Comparison of ENCODE assay signal across 1 cellular context in the genomic region with DNA sequence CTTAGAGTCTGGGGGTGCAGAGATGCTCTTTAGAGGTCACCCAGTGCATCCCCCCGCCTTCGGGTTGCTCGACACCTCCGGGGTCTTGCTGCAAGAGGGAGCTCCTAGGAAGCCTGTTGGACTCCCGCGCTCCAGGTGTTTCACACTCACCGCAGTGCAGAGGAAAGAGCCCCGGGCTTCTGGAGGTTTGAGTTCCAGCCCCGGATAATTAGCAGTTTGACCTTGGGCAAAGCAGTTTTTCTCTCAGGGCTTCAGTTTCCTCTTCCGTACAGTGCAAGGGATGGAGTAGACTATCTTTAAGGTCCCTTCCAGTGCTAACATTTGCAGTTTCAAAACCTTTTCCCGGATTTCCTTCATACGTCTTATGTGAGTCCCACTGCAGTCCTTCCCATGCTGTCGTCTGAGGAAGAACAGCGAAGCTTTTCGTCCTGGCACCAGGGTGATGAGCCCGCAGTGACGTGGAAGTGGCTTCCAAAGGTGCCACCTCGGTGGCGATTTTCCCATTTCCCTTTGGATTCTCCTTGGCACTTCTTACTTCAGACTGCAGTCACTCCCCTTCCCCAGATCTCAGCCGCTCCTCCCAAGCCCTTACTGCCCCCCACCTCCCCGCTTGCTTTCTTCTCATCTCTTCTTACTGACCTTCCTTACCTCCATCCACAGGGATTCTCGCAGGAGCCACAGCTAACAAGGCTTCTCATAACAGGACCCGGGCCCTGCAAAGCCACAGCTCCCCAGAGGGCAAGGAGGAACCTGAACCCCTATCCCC.
TF ChIP-seq lines count a peak whose summit lies in the region.

No MANE protein-coding gene starts in this region.

TF ChIP-seq in WTC11, 78 proteins besides CTCF, POLR2A, EP300 and RAD21 (continued from another document):
- no peak for TF ChIP-seq PRRX2 (CRISPR knock-in tag; IDR thresholded peaks at IDR 0.05)
- TF ChIP-seq STAT6 (CRISPR knock-in tag; conservative IDR thresholded peaks at IDR 0.05; ENCODE audit: low read depth), result no peak
- no peak for TF ChIP-seq NR3C1 (CRISPR knock-in tag; conservative IDR thresholded peaks at IDR 0.05; ENCODE audit: low read depth)
- TF ChIP-seq ESRRA (CRISPR knock-in tag; IDR thresholded peaks at IDR 0.05; ENCODE audit: borderline replicate concordance), result no peak
- TF ChIP-seq, protein P1, sequence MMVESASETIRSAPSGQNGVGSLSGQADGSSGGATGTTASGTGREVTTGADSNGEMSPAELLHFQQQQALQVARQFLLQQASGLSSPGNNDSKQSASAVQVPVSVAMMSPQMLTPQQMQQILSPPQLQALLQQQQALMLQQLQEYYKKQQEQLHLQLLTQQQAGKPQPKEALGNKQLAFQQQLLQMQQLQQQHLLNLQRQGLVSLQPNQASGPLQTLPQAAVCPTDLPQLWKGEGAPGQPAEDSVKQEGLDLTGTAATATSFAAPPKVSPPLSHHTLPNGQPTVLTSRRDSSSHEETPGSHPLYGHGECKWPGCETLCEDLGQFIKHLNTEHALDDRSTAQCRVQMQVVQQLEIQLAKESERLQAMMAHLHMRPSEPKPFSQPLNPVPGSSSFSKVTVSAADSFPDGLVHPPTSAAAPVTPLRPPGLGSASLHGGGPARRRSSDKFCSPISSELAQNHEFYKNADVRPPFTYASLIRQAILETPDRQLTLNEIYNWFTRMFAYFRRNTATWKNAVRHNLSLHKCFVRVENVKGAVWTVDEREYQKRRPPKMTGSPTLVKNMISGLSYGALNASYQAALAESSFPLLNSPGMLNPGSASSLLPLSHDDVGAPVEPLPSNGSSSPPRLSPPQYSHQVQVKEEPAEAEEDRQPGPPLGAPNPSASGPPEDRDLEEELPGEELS (CRISPR knock-in tag; IDR thresholded peaks at IDR 0.05), result no peak
- TF ChIP-seq, protein P2, sequence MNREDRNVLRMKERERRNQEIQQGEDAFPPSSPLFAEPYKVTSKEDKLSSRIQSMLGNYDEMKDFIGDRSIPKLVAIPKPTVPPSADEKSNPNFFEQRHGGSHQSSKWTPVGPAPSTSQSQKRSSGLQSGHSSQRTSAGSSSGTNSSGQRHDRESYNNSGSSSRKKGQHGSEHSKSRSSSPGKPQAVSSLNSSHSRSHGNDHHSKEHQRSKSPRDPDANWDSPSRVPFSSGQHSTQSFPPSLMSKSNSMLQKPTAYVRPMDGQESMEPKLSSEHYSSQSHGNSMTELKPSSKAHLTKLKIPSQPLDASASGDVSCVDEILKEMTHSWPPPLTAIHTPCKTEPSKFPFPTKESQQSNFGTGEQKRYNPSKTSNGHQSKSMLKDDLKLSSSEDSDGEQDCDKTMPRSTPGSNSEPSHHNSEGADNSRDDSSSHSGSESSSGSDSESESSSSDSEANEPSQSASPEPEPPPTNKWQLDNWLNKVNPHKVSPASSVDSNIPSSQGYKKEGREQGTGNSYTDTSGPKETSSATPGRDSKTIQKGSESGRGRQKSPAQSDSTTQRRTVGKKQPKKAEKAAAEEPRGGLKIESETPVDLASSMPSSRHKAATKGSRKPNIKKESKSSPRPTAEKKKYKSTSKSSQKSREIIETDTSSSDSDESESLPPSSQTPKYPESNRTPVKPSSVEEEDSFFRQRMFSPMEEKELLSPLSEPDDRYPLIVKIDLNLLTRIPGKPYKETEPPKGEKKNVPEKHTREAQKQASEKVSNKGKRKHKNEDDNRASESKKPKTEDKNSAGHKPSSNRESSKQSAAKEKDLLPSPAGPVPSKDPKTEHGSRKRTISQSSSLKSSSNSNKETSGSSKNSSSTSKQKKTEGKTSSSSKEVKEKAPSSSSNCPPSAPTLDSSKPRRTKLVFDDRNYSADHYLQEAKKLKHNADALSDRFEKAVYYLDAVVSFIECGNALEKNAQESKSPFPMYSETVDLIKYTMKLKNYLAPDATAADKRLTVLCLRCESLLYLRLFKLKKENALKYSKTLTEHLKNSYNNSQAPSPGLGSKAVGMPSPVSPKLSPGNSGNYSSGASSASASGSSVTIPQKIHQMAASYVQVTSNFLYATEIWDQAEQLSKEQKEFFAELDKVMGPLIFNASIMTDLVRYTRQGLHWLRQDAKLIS (CRISPR knock-in tag; IDR thresholded peaks at IDR 0.05; ENCODE audit: borderline replicate concordance), result no peak
- no peak for TF ChIP-seq HMGA2 (CRISPR knock-in tag; IDR thresholded peaks at IDR 0.05)
- TF ChIP-seq CBFB (CRISPR knock-in tag; IDR thresholded peaks at IDR 0.05; ENCODE audit: low read depth), result no peak
